ENCODE assay signal across 15 cellular contexts in the genomic region with DNA sequence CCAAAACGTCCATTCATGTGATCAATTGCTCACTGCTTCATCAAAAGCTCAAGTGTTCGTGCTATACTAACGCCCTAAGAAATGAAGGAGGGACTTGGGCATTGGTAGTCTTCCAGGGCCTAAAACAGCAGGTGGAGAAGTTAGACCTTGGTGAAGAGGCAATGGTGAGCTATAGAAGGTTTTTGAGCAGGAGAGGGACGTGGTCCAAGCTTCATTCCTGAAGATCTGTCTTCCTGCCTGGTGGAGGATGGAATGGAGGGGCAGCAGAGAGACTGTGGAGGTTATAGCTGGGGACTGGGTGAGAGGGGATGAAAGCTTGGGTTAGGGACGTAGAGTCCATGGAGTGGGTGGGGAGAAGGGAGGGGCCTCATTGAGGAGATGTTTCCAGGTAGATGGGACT.
A peak's percentile ranks its signal among the peaks of the same experiment; 100 is the strongest.
DNase-seq lines count a peak whose midpoint lies in the region; ATAC-seq, FAIRE-seq and TF ChIP-seq lines count a peak whose summit lies in the region.
"Had no signal": no experiment of that assay in that cellular context is flagged by ENCODE, and none has a peak within 500 bp of the region (broad histone marks: within the 10 kb centered on the region; RNA-seq: fewer than 3 reads in every experiment).

No MANE protein-coding gene starts in this region.

- H3K4me2 ChIP-seq in A549: no peak overlapping the region

- DNase-seq in A549 (ENCODE audit: low read depth in 1 of 2, low spot score in 1 of 2) (no peak), Calu3 (no peak), progenitor cell of endocrine pancreas (ENCODE audit: low spot score, unreplicated experiment) (no peak), nephron progenitor cell (no peak), NCI-H82 (lab: John Stamatoyannopoulos, UW) (no peak), DMS53 treated with DMSO at 0.1 percent for 48 hours (lab: John Stamatoyannopoulos, UW; ENCODE audit: unreplicated experiment) (no peak)
- no peak for DNase-seq in activated naive CD8-positive, alpha-beta T cell treated with anti-CD3 and anti-CD28 coated beads, Interleukin-2, amount 50 U/mL, for 24 hours
- DNase-seq: CD8-positive, alpha-beta T cell; COR-L47; GF-D8 had no signal

- H3K9me3 ChIP-seq in A549: no peaks in the 10 kb centered on the region; the same call in 2 of the 3 replicates

- H3K27ac ChIP-seq in A549: peak overlapping the region in 1 of 2 experiments; percentile 12; a peak in 1 of 6 replicates
- H3K27ac ChIP-seq: HL-60 had no signal

- WGBS in A549 (ENCODE audit: missing lambda C conversion rate): 62% methylated on average over 5 of the region's 5 CpGs

- no peak overlapping the region for H3K4me3 ChIP-seq in A549

- CTCF ChIA-PET in A549 (lab: Yijun Ruan, JAX): interaction anchor here (0.8 to 1.7 kb wide), 3 partner anchors 33 to 229 kb away, joined by 3 to 4 read pairs (median 3); no protein-coding TSS in a partner anchor
- CTCF ChIA-PET in Calu3 (lab: Charles Lee): no interaction called here

- TF ChIP-seq POLR2A in A549 (IDR thresholded peaks at IDR 0.05; ENCODE audit: low read length): no peak

- intact Hi-C loops in Calu3 (cut with micrococcal nuclease; ENCODE audit: unreplicated experiment): no loop called here

- H3K4me1 Mint-ChIP-seq in Calu3 (ENCODE audit: low read depth, unreplicated experiment) (peaks cover 27% of the 10 kb centered on the region), brain (peaks cover 71% of the 10 kb centered on the region), progenitor cell of endocrine pancreas (ENCODE audit: low read depth) (peaks cover 34% of the 10 kb centered on the region), nephron progenitor cell (peaks cover 67% of the 10 kb centered on the region)
- peaks cover 13% of the 10 kb centered on the region for H3K4me1 Mint-ChIP-seq in activated naive CD8-positive, alpha-beta T cell treated with anti-CD3 and anti-CD28 coated beads, Interleukin-2, amount 50 U/mL, for 24 hours
- H3K4me1 Mint-ChIP-seq: B cell had no signal

- BruUV-seq in Calu3 (replicated peaks; lab: Mats Ljungman, UMichigan): no TSS peak

- H3K9me3 Mint-ChIP-seq in Calu3 (ENCODE audit: low read depth, unreplicated experiment): no peaks in the 10 kb centered on the region
- no peaks in the 10 kb centered on the region for H3K9me3 Mint-ChIP-seq in brain
- no peaks in the 10 kb centered on the region for H3K9me3 Mint-ChIP-seq in progenitor cell of endocrine pancreas (ENCODE audit: low read depth)
- H3K9me3 Mint-ChIP-seq in activated naive CD8-positive, alpha-beta T cell treated with anti-CD3 and anti-CD28 coated beads, Interleukin-2, amount 50 U/mL, for 24 hours: no peaks in the 10 kb centered on the region
- H3K9me3 Mint-ChIP-seq in nephron progenitor cell: no peaks in the 10 kb centered on the region
- H3K9me3 Mint-ChIP-seq: CD8-positive, alpha-beta T cell had no signal

- TF ChIP-seq EP300 in A549 (IDR thresholded peaks at IDR 0.05): no peak

- TF ChIP-seq RAD21 in A549 (conservative IDR thresholded peaks at IDR 0.05 in 1 of 2, IDR thresholded peaks at IDR 0.05 in 1 of 2): no peak

- TF ChIP-seq CTCF in A549 (IDR thresholded peaks at IDR 0.05): no peak
- no peak for TF ChIP-seq CTCF in Calu3 (IDR thresholded peaks at IDR 0.05; ENCODE audit: unreplicated experiment)
- TF ChIP-seq CTCF in brain (conservative IDR thresholded peaks at IDR 0.05): no peak
- TF ChIP-seq CTCF in progenitor cell of endocrine pancreas (IDR thresholded peaks at IDR 0.05; ENCODE audit: unreplicated experiment): no peak
- TF ChIP-seq CTCF in nephron progenitor cell (IDR thresholded peaks at IDR 0.05): no peak

- no peak for ATAC-seq in A549
- no peak for ATAC-seq in activated naive CD8-positive, alpha-beta T cell treated with anti-CD3 and anti-CD28 coated beads, Interleukin-2, amount 50 U/mL, for 24 hours
- ATAC-seq: CD8-positive, alpha-beta T cell had no signal

- H3K4me3 Mint-ChIP-seq in Calu3 (ENCODE audit: low read depth, unreplicated experiment): no peak overlapping the region
- no peak overlapping the region for H3K4me3 Mint-ChIP-seq in brain
- H3K4me3 Mint-ChIP-seq in progenitor cell of endocrine pancreas (ENCODE audit: low read depth): no peak overlapping the region
- no peak overlapping the region for H3K4me3 Mint-ChIP-seq in activated naive CD8-positive, alpha-beta T cell treated with anti-CD3 and anti-CD28 coated beads, Interleukin-2, amount 50 U/mL, for 24 hours
- no peak overlapping the region for H3K4me3 Mint-ChIP-seq in nephron progenitor cell
- H3K4me3 Mint-ChIP-seq: B cell; CD14-positive monocyte; CD8-positive, alpha-beta T cell had no signal

- no peaks in the 10 kb centered on the region for H3K36me3 Mint-ChIP-seq in Calu3 (ENCODE audit: insufficient read depth, unreplicated experiment)
- peaks cover 4% of the 10 kb centered on the region for H3K36me3 Mint-ChIP-seq in brain
- no peaks in the 10 kb centered on the region for H3K36me3 Mint-ChIP-seq in progenitor cell of endocrine pancreas (ENCODE audit: insufficient read depth)
- H3K36me3 Mint-ChIP-seq in activated naive CD8-positive, alpha-beta T cell treated with anti-CD3 and anti-CD28 coated beads, Interleukin-2, amount 50 U/mL, for 24 hours (ENCODE audit: low read depth): no peaks in the 10 kb centered on the region
- no peaks in the 10 kb centered on the region for H3K36me3 Mint-ChIP-seq in nephron progenitor cell (ENCODE audit: low read depth)
- H3K36me3 Mint-ChIP-seq: CD14-positive monocyte had no signal

- FAIRE-seq in A549 (lab: Jason Lieb, UNC): no peak
- FAIRE-seq: GM19239 had no signal

- POLR2A ChIA-PET in A549 (lab: Yijun Ruan, JAX): interaction anchor here (0.6 kb wide), 1 partner anchor 235 kb away, joined by 4 read pairs; no protein-coding TSS in a partner anchor

- H3K4me1 ChIP-seq in A549: peaks cover 37% of the 10 kb centered on the region

- H3K27me3 Mint-ChIP-seq in Calu3 (ENCODE audit: unreplicated experiment): peaks cover 40% of the 10 kb centered on the region
- no peaks in the 10 kb centered on the region for H3K27me3 Mint-ChIP-seq in brain
- no peaks in the 10 kb centered on the region for H3K27me3 Mint-ChIP-seq in progenitor cell of endocrine pancreas
- H3K27me3 Mint-ChIP-seq in activated naive CD8-positive, alpha-beta T cell treated with anti-CD3 and anti-CD28 coated beads, Interleukin-2, amount 50 U/mL, for 24 hours: peaks cover 23% of the 10 kb centered on the region
- peaks cover 5% of the 10 kb centered on the region for H3K27me3 Mint-ChIP-seq in nephron progenitor cell (ENCODE audit: low read depth, poor library complexity)

- H3K27ac Mint-ChIP-seq in Calu3 (ENCODE audit: unreplicated experiment) (peak overlapping the region; percentile 75), brain (peak overlapping the region in 3 of 5 experiments; percentile 10 to 67 (median 51)), progenitor cell of endocrine pancreas (peak overlapping the region; percentile 34), nephron progenitor cell (no peak overlapping the region)
- H3K27ac Mint-ChIP-seq in activated naive CD8-positive, alpha-beta T cell treated with anti-CD3 and anti-CD28 coated beads, Interleukin-2, amount 50 U/mL, for 24 hours: no peak overlapping the region
- H3K27ac Mint-ChIP-seq: B cell; CD14-positive monocyte; CD8-positive, alpha-beta T cell had no signal

TF ChIP-seq in A549, 52 proteins besides CTCF, POLR2A, EP300 and RAD21:
- TF ChIP-seq KDM5A (IDR thresholded peaks at IDR 0.05) (no peak), RFX5 (IDR thresholded peaks at IDR 0.05) (no peak), POLR2AphosphoS2 (conservative IDR thresholded peaks at IDR 0.05; ENCODE audit: low read length) (no peak), RARB (CRISPR knock-in tag; IDR thresholded peaks at IDR 0.05) (no peak), ZFP36 (IDR thresholded peaks at IDR 0.05; ENCODE audit: borderline replicate concordance, partially characterized antibody) (peak; percentile 48)
- TF ChIP-seq, protein P1, sequence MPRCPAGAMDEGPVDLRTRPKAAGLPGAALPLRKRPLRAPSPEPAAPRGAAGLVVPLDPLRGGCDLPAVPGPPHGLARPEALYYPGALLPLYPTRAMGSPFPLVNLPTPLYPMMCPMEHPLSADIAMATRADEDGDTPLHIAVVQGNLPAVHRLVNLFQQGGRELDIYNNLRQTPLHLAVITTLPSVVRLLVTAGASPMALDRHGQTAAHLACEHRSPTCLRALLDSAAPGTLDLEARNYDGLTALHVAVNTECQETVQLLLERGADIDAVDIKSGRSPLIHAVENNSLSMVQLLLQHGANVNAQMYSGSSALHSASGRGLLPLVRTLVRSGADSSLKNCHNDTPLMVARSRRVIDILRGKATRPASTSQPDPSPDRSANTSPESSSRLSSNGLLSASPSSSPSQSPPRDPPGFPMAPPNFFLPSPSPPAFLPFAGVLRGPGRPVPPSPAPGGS (IDR thresholded peaks at IDR 0.05): no peak

Comparison
In these comparisons a context has a peak if more than half of its experiments do, and no peak if none do; other contexts are left out.
1. H3K27ac Mint-ChIP-seq: peak in Calu3 (single experiment), brain (3 of 5) and progenitor cell of endocrine pancreas (single experiment); none in activated naive CD8-positive, alpha-beta T cell treated with anti-CD3 and anti-CD28 coated beads, Interleukin-2, amount 50 U/mL, for 24 hours (single experiment) and nephron progenitor cell (single experiment).